In the genomic region with DNA sequence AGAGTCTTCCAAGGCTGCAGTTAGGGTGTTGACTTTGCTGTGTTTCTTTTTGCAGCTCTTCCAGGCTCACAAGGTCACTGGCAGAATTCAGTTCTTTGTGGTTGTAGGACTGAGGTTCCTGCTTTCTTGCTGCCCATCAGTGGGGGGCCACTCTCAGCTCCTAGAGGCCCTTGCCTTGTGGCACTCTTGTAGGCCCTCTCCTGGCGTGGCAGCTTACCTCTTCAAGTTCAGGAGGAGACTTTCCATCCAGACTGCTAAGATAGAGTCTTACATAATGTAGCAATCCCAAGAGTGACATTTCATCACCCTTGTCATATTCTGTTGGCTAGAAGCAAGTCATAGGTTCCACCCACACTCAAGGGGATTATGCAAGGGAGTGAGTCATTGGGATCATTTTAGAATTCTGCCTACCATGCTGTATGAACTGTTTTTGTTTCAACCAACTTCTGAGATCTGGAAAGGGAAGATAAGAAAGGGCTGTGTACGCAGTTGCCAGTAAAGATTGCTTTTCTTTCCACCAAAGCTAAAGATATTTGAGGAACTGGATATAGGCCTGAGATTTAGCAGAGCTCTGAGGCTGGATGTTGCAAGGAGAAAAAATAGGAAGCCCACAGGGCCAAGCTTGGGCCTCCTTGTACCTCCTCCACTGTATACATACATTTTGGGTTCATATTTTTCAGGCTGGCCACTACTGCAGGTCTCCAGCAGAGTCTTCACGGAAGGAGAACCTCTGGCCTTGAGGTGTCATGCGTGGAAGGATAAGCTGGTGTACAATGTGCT, we compare ENCODE assay signal across 8 cellular contexts.
DNase-seq lines count a peak whose midpoint lies in the region; ATAC-seq and TF ChIP-seq lines count a peak whose summit lies in the region.
"Not testable (repeated sequence)": the region's sequence is repeated elsewhere in the genome, so short reads cannot be mapped to it uniquely, and the experiment has no call there.

No MANE protein-coding gene starts in this region.

- TF ChIP-seq POLR2A in body of pancreas (IDR thresholded peaks at IDR 0.05); gastrocnemius medialis (IDR thresholded peaks at IDR 0.05): not testable (repeated sequence)

- not testable (repeated sequence) for H3K4me3 Mint-ChIP-seq in activated CD8-positive, alpha-beta T cell treated with anti-CD3 and anti-CD28 coated beads for 36 hours; natural killer cell treated with Interleukin-12 subunit alpha and Interleukin-12 subunit beta and Interleukin-15 and Interleukin-18, amount 100 ng/mL, for 72 hours

- not testable (repeated sequence) for H3K9me3 ChIP-seq in body of pancreas, heart right ventricle, gastrocnemius medialis, upper lobe of right lung

- ATAC-seq in activated CD8-positive, alpha-beta T cell treated with anti-CD3 and anti-CD28 coated beads for 36 hours, result peak; percentile 15
- ATAC-seq in body of pancreas (peak; percentile 67), heart right ventricle (peak; percentile 54 to 90 (median 68)), left colon (peak; percentile 15), gastrocnemius medialis (peak; percentile 85 to 88), upper lobe of right lung (peak; percentile 74)
- peak; percentile 68 to 79 for ATAC-seq in natural killer cell treated with Interleukin-12 subunit alpha and Interleukin-12 subunit beta and Interleukin-15 and Interleukin-18, amount 100 ng/mL, for 72 hours

- not testable (repeated sequence) for H3K36me3 Mint-ChIP-seq in activated CD8-positive, alpha-beta T cell treated with anti-CD3 and anti-CD28 coated beads for 36 hours (ENCODE audit: low read depth); natural killer cell treated with Interleukin-12 subunit alpha and Interleukin-12 subunit beta and Interleukin-15 and Interleukin-18, amount 100 ng/mL, for 72 hours

- not testable (repeated sequence) for H3K27ac Mint-ChIP-seq in activated CD8-positive, alpha-beta T cell treated with anti-CD3 and anti-CD28 coated beads for 36 hours; natural killer cell treated with Interleukin-12 subunit alpha and Interleukin-12 subunit beta and Interleukin-15 and Interleukin-18, amount 100 ng/mL, for 72 hours

- DNase-seq in HL-60 (ENCODE audit: low read depth in 1 of 2, low spot score in 1 of 2) (peak in 1 of 2 experiments; percentile 83), body of pancreas (peak in 1 of 4 donors; percentile 1)
- DNase-seq in activated CD8-positive, alpha-beta T cell treated with anti-CD3 and anti-CD28 coated beads for 36 hours; heart right ventricle; left colon; natural killer cell treated with Interleukin-12 subunit alpha and Interleukin-12 subunit beta and Interleukin-15 and Interleukin-18, amount 100 ng/mL, for 72 hours (ENCODE audit: low spot score); gastrocnemius medialis; upper lobe of right lung: not testable (repeated sequence)

- H3K4me1 ChIP-seq in body of pancreas, heart right ventricle, gastrocnemius medialis, upper lobe of right lung: not testable (repeated sequence)

- in situ Hi-C loops in gastrocnemius medialis (cut with MboI; ENCODE audit: low sequenced_read_pairs in 4 of 4), result not testable (repeated sequence)

- TF ChIP-seq CTCF in HL-60 (IDR thresholded peaks at IDR 0.05; ENCODE audit: insufficient read depth, low read length); activated CD8-positive, alpha-beta T cell treated with anti-CD3 and anti-CD28 coated beads for 36 hours (IDR thresholded peaks at IDR 0.05); body of pancreas (IDR thresholded peaks at IDR 0.05); heart right ventricle (IDR thresholded peaks at IDR 0.05); gastrocnemius medialis (IDR thresholded peaks at IDR 0.05 in 4 of 5, conservative IDR thresholded peaks at IDR 0.05 in 1 of 5); upper lobe of right lung (IDR thresholded peaks at IDR 0.05): not testable (repeated sequence)

- H3K36me3 ChIP-seq in body of pancreas (replicated peaks in 1 of 2; ENCODE audit: insufficient read depth in 1 of 2, low read depth in 2 of 2); heart right ventricle; gastrocnemius medialis; upper lobe of right lung: not testable (repeated sequence)

- not testable (repeated sequence) for H3K27me3 ChIP-seq in HL-60 (ENCODE audit: insufficient read depth, poor library complexity, severe bottlenecking); body of pancreas; heart right ventricle; gastrocnemius medialis; upper lobe of right lung

- intact Hi-C loops in activated CD8-positive, alpha-beta T cell treated with anti-CD3 and anti-CD28 coated beads for 36 hours (cut with micrococcal nuclease); body of pancreas (cut with DNase I); heart right ventricle (cut with DNase I); left colon (cut with DNase I, micrococcal nuclease); gastrocnemius medialis (cut with DNase I; ENCODE audit: low total_unique reads); upper lobe of right lung (cut with DNase I): not testable (repeated sequence)

- not testable (repeated sequence) for H3K4me1 Mint-ChIP-seq in activated CD8-positive, alpha-beta T cell treated with anti-CD3 and anti-CD28 coated beads for 36 hours (ENCODE audit: low read depth); natural killer cell treated with Interleukin-12 subunit alpha and Interleukin-12 subunit beta and Interleukin-15 and Interleukin-18, amount 100 ng/mL, for 72 hours (ENCODE audit: low read depth in 2 of 2)

- H3K4me3 ChIP-seq in HL-60 (replicated peaks; ENCODE audit: insufficient read depth, low read length); body of pancreas; heart right ventricle; gastrocnemius medialis; upper lobe of right lung: not testable (repeated sequence)

- not testable (repeated sequence) for H3K9me3 Mint-ChIP-seq in activated CD8-positive, alpha-beta T cell treated with anti-CD3 and anti-CD28 coated beads for 36 hours; natural killer cell treated with Interleukin-12 subunit alpha and Interleukin-12 subunit beta and Interleukin-15 and Interleukin-18, amount 100 ng/mL, for 72 hours

- CTCF ChIA-PET in activated CD8-positive, alpha-beta T cell treated with anti-CD3 and anti-CD28 coated beads for 36 hours (lab: Charles Lee), result not testable (repeated sequence)

- no CpG with 5 or more reads among the region's 4 CpGs for WGBS in body of pancreas, 2 donors
- WGBS in heart right ventricle, 2 donors, result 68 to 71% methylated on average over 2 of the region's 4 CpGs

- H3K27ac ChIP-seq in HL-60 (replicated peaks) (peak overlapping the region; percentile 73), heart right ventricle (peak overlapping the region in 1 of 10 donors; percentile 50)
- H3K27ac ChIP-seq in body of pancreas, gastrocnemius medialis, upper lobe of right lung: not testable (repeated sequence)

- not testable (repeated sequence) for H3K27me3 Mint-ChIP-seq in activated CD8-positive, alpha-beta T cell treated with anti-CD3 and anti-CD28 coated beads for 36 hours; natural killer cell treated with Interleukin-12 subunit alpha and Interleukin-12 subunit beta and Interleukin-15 and Interleukin-18, amount 100 ng/mL, for 72 hours

- POLR2A ChIA-PET in activated CD8-positive, alpha-beta T cell treated with anti-CD3 and anti-CD28 coated beads for 36 hours (lab: Charles Lee), result not testable (repeated sequence)

Comparison
In these comparisons a context has a peak if more than half of its experiments do, and no peak if none do; other contexts are left out.
1. ATAC-seq: peak in every context shown above with its lines; median percentile 86 in gastrocnemius medialis; 74 in upper lobe of right lung; 74 in natural killer cell treated with Interleukin-12 subunit alpha and Interleukin-12 subunit beta and Interleukin-15 and Interleukin-18, amount 100 ng/mL, for 72 hours; 68 in heart right ventricle; 67 in body of pancreas; 15 in activated CD8-positive, alpha-beta T cell treated with anti-CD3 and anti-CD28 coated beads for 36 hours; 15 in left colon.